ENCODE assay signal across 8 cellular contexts in genomic region chr1:235079443-235079967, GRCh38. TPM values are rescaled to one million over a fixed set of nuclear protein-coding genes. Genes with fewer than 3 reads are reported as not detected.
DNase-seq lines count a peak whose midpoint lies in the region; ATAC-seq and TF ChIP-seq lines count a peak whose summit lies in the region.

No MANE protein-coding gene starts in this region.

- H3K36me3 ChIP-seq in H7 (replicated peaks; ENCODE audit: control insufficient read depth, insufficient read depth, low read length) = no peaks in the 10 kb centered on the region
- H3K36me3 ChIP-seq in SU-DHL-6 (ENCODE audit: low read length) = no peaks in the 10 kb centered on the region
- H3K36me3 ChIP-seq in right lobe of liver = no peaks in the 10 kb centered on the region

- WGBS in right lobe of liver (ENCODE audit: insufficient coverage, low coverage, low lambda C conversion rate, missing lambda C conversion rate) = 8% methylated on average over 4 of the region's 6 CpGs

- no peaks in the 10 kb centered on the region for H4K20me1 ChIP-seq in SU-DHL-6 (ENCODE audit: low read depth, low read length)

- H3K27me3 ChIP-seq in H7 (ENCODE audit: control insufficient read depth, insufficient read depth, low read length) (no peaks in the 10 kb centered on the region), SU-DHL-6 (ENCODE audit: low read length) (no peaks in the 10 kb centered on the region), right lobe of liver (no peaks in the 10 kb centered on the region)

- TF ChIP-seq POLR2A in right lobe of liver (IDR thresholded peaks at IDR 0.05) = no peak
- no peak for TF ChIP-seq POLR2A in erythroblast (IDR thresholded peaks at IDR 0.05; ENCODE audit: low read length)

- no peaks in the 10 kb centered on the region for H3K9me3 ChIP-seq in SU-DHL-6 (ENCODE audit: insufficient read depth, low read length)
- H3K9me3 ChIP-seq in right lobe of liver = no peaks in the 10 kb centered on the region

- H3K4me2 ChIP-seq in SU-DHL-6 (ENCODE audit: low read depth, low read length, poor library complexity, severe bottlenecking) = peak overlapping the region; percentile 11

- peak overlapping the region; percentile 10; the same call in 1 of the 2 replicates for H3K9ac ChIP-seq in SU-DHL-6 (ENCODE audit: low read length)

- no peaks in the 10 kb centered on the region for H3K79me2 ChIP-seq in SU-DHL-6 (ENCODE audit: insufficient read depth, low read length)

- ATAC-seq in right lobe of liver = peak; percentile 36 to 47 (median 45)
- no peak for ATAC-seq in GM21367 (IDR thresholded peaks at IDR 0.05; ENCODE audit: unreplicated experiment)
- ATAC-seq in GM19467 (IDR thresholded peaks at IDR 0.05; ENCODE audit: unreplicated experiment) = no peak

- H3K4me1 ChIP-seq in right lobe of liver = peaks cover 0 to 73% (median 42%) of the 10 kb centered on the region in 4 donors

- H2AFZ ChIP-seq in SU-DHL-6 (ENCODE audit: low read depth, low read length, severe bottlenecking) = no peak overlapping the region

- DNase-seq in A172 (ENCODE audit: low spot score) = peak; percentile 89
- DNase-seq in H7 = peak; percentile 52
- peak; percentile 84 to 92 (median 92) for DNase-seq in right lobe of liver
- DNase-seq in ureter (ENCODE audit: low spot score) = no peak
- no peak for DNase-seq in erythroblast (lab: John Stamatoyannopoulos, UW)

- no peak for TF ChIP-seq CTCF in SU-DHL-6 (IDR thresholded peaks at IDR 0.05; ENCODE audit: insufficient read depth, low read length, poor library complexity, severe bottlenecking)
- TF ChIP-seq CTCF in right lobe of liver (IDR thresholded peaks at IDR 0.05) = no peak

- H3K9me2 ChIP-seq in SU-DHL-6 (replicated peaks; ENCODE audit: insufficient read depth, low read length) = no peaks in the 10 kb centered on the region

- peak overlapping the region; percentile 63 for H3K27ac ChIP-seq in SU-DHL-6 (ENCODE audit: low read depth, low read length)
- peak overlapping the region; percentile 56 to 97 (median 72) for H3K27ac ChIP-seq in right lobe of liver

- H3K4me3 ChIP-seq in H7 (ENCODE audit: insufficient read depth, low read depth, low read length) (no peak overlapping the region), SU-DHL-6 (ENCODE audit: insufficient read depth, low read length, poor library complexity, severe bottlenecking) (no peak overlapping the region), right lobe of liver (no peak overlapping the region)

- H3F3A ChIP-seq in SU-DHL-6 (ENCODE audit: insufficient read depth) = peaks cover 43% of the 10 kb centered on the region

- intact Hi-C loops in right lobe of liver (cut with DNase I) = loop anchor here (10.0 kb wide), 2 partner anchors 105 to 465 kb away; partner anchors contain the start of gene IRF2BP2 (in 1 of the 2)

RNA-seq across cellular contexts. Expression of gene TOMM20, which starts 49.1 kb away (rescaled TPM):
- 151 and 161 TPM in 2 replicates for total RNA-seq in A172 (2014; rRNA removed; shearing (Covaris generic))
- total RNA-seq in H7 (2014; rRNA removed; shearing (Covaris generic)) = 172 and 214 TPM in 2 replicates
- total RNA-seq in right lobe of liver = 10 to 100 TPM; 33.0 to 59.2 (median 42.7) TPM
- total RNA-seq in ureter = 104 TPM

Comparison
In these comparisons a context has a peak if more than half of its experiments do, and no peak if none do; other contexts are left out.
1. DNase-seq: peak in A172 (single experiment), H7 (single experiment) and right lobe of liver (3 of 3); none in ureter (single experiment) and erythroblast (0 of 2).
2. ATAC-seq: peak in right lobe of liver (4 of 4); none in GM21367 (single experiment) and GM19467 (single experiment).